Comparison of ENCODE assay signal across 15 cellular contexts in genomic region chr16:69745232-69745612, GRCh38. TPM values are rescaled to one million over a fixed set of nuclear protein-coding genes. Genes with fewer than 3 reads are reported as not detected.
DNase-seq lines count a peak whose midpoint lies in the region; ATAC-seq and TF ChIP-seq lines count a peak whose summit lies in the region.
"Had no signal": no experiment of that assay in that cellular context is flagged by ENCODE, and none has a peak within 500 bp of the region (broad histone marks: within the 10 kb centered on the region; RNA-seq: fewer than 3 reads in every experiment).

No MANE protein-coding gene starts in this region.

- H3K9me3 ChIP-seq in T-helper 17 cell (ENCODE audit: control insufficient read depth, low read length, poor library complexity, severe bottlenecking): no peaks in the 10 kb centered on the region
- no peaks in the 10 kb centered on the region for H3K9me3 ChIP-seq in spleen
- H3K9me3 ChIP-seq: BLaER1 treated with 17β-estradiol and CSF1 and Interleukin-3, amounts not matched to agents 10 nM and 100 nM; HAP-1 had no signal

- H3K27me3 ChIP-seq in spleen (replicated peaks in 1 of 7) (no peaks in the 10 kb centered on the region), dorsolateral prefrontal cortex (no peaks in the 10 kb centered on the region)
- H3K27me3 ChIP-seq: BLaER1 treated with 17β-estradiol and CSF1 and Interleukin-3, amounts not matched to agents 10 nM and 100 nM had no signal

- no peak for DNase-seq in activated naive CD4-positive, alpha-beta T cell treated with anti-CD3 and anti-CD28 coated beads, Interleukin-2, amount 10 ng/mL, durations not matched to agents 7 days and 5 days
- DNase-seq in activated naive CD4-positive, alpha-beta T cell treated with anti-CD3 and anti-CD28 coated beads for 36 hours: no peak
- DNase-seq in T-helper 17 cell (no peak), caudate nucleus (lab: John Stamatoyannopoulos, UW) (peak in 3 of 61 donors; percentile 12 to 15 (median 12)), spleen (peak; percentile 36), KG1 (lab: John Stamatoyannopoulos, UW) (no peak), dorsolateral prefrontal cortex (no peak), NCI-H774 (lab: John Stamatoyannopoulos, UW) (no peak)
- DNase-seq: AML-193; CD4-positive, CD25-positive, alpha-beta regulatory T cell; DMS 273 treated with DMSO at 0.1 percent for 48 hours had no signal

- H3K27ac ChIP-seq in caudate nucleus (ENCODE audit: low read depth, low read length) (peak overlapping the region; percentile 50), spleen (no peak overlapping the region), dorsolateral prefrontal cortex (no peak overlapping the region)
- H3K27ac ChIP-seq: 22Rv1; BLaER1 treated with 17β-estradiol and CSF1 and Interleukin-3, amounts not matched to agents 10 nM and 100 nM; HL-60 had no signal

- no peak for ATAC-seq in T-helper 17 cell

- peaks cover 67% of the 10 kb centered on the region for H3K36me3 Mint-ChIP-seq in activated naive CD4-positive, alpha-beta T cell treated with anti-CD3 and anti-CD28 coated beads, Interleukin-2, amount 10 ng/mL, durations not matched to agents 7 days and 5 days
- peaks cover 62% of the 10 kb centered on the region for H3K36me3 Mint-ChIP-seq in activated naive CD4-positive, alpha-beta T cell treated with anti-CD3 and anti-CD28 coated beads for 36 hours (ENCODE audit: low read depth)
- H3K36me3 Mint-ChIP-seq in T-helper 17 cell (ENCODE audit: low read depth): peaks cover 9% of the 10 kb centered on the region

- no peaks in the 10 kb centered on the region for H3K27me3 Mint-ChIP-seq in activated naive CD4-positive, alpha-beta T cell treated with anti-CD3 and anti-CD28 coated beads, Interleukin-2, amount 10 ng/mL, durations not matched to agents 7 days and 5 days
- H3K27me3 Mint-ChIP-seq in activated naive CD4-positive, alpha-beta T cell treated with anti-CD3 and anti-CD28 coated beads for 36 hours (ENCODE audit: low read depth): no peaks in the 10 kb centered on the region
- H3K27me3 Mint-ChIP-seq in T-helper 17 cell: no peaks in the 10 kb centered on the region
- H3K27me3 Mint-ChIP-seq: CD4-positive, CD25-positive, alpha-beta regulatory T cell had no signal

- peak overlapping the region; percentile 33 for H3K27ac Mint-ChIP-seq in activated naive CD4-positive, alpha-beta T cell treated with anti-CD3 and anti-CD28 coated beads, Interleukin-2, amount 10 ng/mL, durations not matched to agents 7 days and 5 days
- H3K27ac Mint-ChIP-seq in activated naive CD4-positive, alpha-beta T cell treated with anti-CD3 and anti-CD28 coated beads for 36 hours: no peak overlapping the region
- peak overlapping the region; percentile 65 for H3K27ac Mint-ChIP-seq in T-helper 17 cell

- H3K4me3 Mint-ChIP-seq in activated naive CD4-positive, alpha-beta T cell treated with anti-CD3 and anti-CD28 coated beads, Interleukin-2, amount 10 ng/mL, durations not matched to agents 7 days and 5 days: no peak overlapping the region
- no peak overlapping the region for H3K4me3 Mint-ChIP-seq in activated naive CD4-positive, alpha-beta T cell treated with anti-CD3 and anti-CD28 coated beads for 36 hours
- no peak overlapping the region for H3K4me3 Mint-ChIP-seq in T-helper 17 cell
- H3K4me3 Mint-ChIP-seq: CD4-positive, CD25-positive, alpha-beta regulatory T cell had no signal

- CTCF ChIA-PET in activated naive CD4-positive, alpha-beta T cell treated with anti-CD3 and anti-CD28 coated beads, Interleukin-2, amount 10 ng/mL, durations not matched to agents 7 days and 5 days (lab: Charles Lee): interaction anchor here (2.1 kb wide), 1 partner anchor 9 kb away, joined by 6 read pairs; the partner anchor contains the start of gene NOB1
- CTCF ChIA-PET in activated naive CD4-positive, alpha-beta T cell treated with anti-CD3 and anti-CD28 coated beads for 36 hours (lab: Charles Lee): interaction anchor here (2.3 kb wide), 1 partner anchor 9 kb away, joined by 9 read pairs; the partner anchor contains the start of gene NOB1

- 91 to 95% (median 93%) methylated on average over 11 of the region's 11 CpGs for WGBS in spleen, 5 donors

- H3K36me3 ChIP-seq in spleen: peaks cover 15 to 100% (median 98%) of the 10 kb centered on the region in 6 donors

- no peaks in the 10 kb centered on the region for H3K9me3 Mint-ChIP-seq in activated naive CD4-positive, alpha-beta T cell treated with anti-CD3 and anti-CD28 coated beads, Interleukin-2, amount 10 ng/mL, durations not matched to agents 7 days and 5 days
- no peaks in the 10 kb centered on the region for H3K9me3 Mint-ChIP-seq in activated naive CD4-positive, alpha-beta T cell treated with anti-CD3 and anti-CD28 coated beads for 36 hours

- intact Hi-C loops in activated naive CD4-positive, alpha-beta T cell treated with anti-CD3 and anti-CD28 coated beads for 36 hours (cut with micrococcal nuclease): no loop called here
- intact Hi-C loops in spleen (cut with DNase I; ENCODE audit: low total_unique reads): no loop called here
- intact Hi-C loops in dorsolateral prefrontal cortex (cut with DNase I): no loop called here

- no peak for TF ChIP-seq CTCF in spleen (IDR thresholded peaks at IDR 0.05 in 8 of 11, conservative IDR thresholded peaks at IDR 0.05 in 3 of 11)
- TF ChIP-seq CTCF in dorsolateral prefrontal cortex (IDR thresholded peaks at IDR 0.05 in 54 of 56, conservative IDR thresholded peaks at IDR 0.05 in 2 of 56; ENCODE audit: low read depth in 1 of 56, partially characterized antibody in 56 of 56): no peak

- peaks cover 2% of the 10 kb centered on the region for H3K4me1 Mint-ChIP-seq in activated naive CD4-positive, alpha-beta T cell treated with anti-CD3 and anti-CD28 coated beads, Interleukin-2, amount 10 ng/mL, durations not matched to agents 7 days and 5 days
- H3K4me1 Mint-ChIP-seq in activated naive CD4-positive, alpha-beta T cell treated with anti-CD3 and anti-CD28 coated beads for 36 hours (ENCODE audit: low read depth): peaks cover 9% of the 10 kb centered on the region
- peaks cover 4% of the 10 kb centered on the region for H3K4me1 Mint-ChIP-seq in T-helper 17 cell

- H3K4me1 ChIP-seq in spleen: peaks cover 0 to 13% (median 6%) of the 10 kb centered on the region in 6 donors

- H3K4me3 ChIP-seq in spleen (no peak overlapping the region), dorsolateral prefrontal cortex (no peak overlapping the region)
- H3K4me3 ChIP-seq: BLaER1 treated with 17β-estradiol and CSF1 and Interleukin-3, amounts not matched to agents 10 nM and 100 nM; HAP-1 had no signal

- no peak for TF ChIP-seq POLR2A in spleen (IDR thresholded peaks at IDR 0.05)

RNA-seq across cellular contexts. Expression of gene NOB1, which starts 9.5 kb away (rescaled TPM):
- 100 to 1,000 TPM; 110 to 114 TPM for total RNA-seq in activated naive CD4-positive, alpha-beta T cell treated with anti-CD3 and anti-CD28 coated beads for 36 hours
- 10 to 100 TPM; 32.1 to 36.8 TPM for total RNA-seq in T-helper 17 cell
- 10 to 100 TPM; 39.1 to 44.7 (median 39.7) TPM for total RNA-seq in spleen
- polyA plus RNA-seq in spleen: 10 to 100 TPM; 35.1 to 48.8 (median 46.1) TPM
- 10 to 100 TPM; 19.8 to 37.5 (median 27.3) TPM for total RNA-seq in dorsolateral prefrontal cortex

RNA-seq across cellular contexts. Expression of gene WWP2, which starts 16.9 kb away (rescaled TPM):
- 10 to 100 TPM; 27.7 to 32.3 TPM for total RNA-seq in activated naive CD4-positive, alpha-beta T cell treated with anti-CD3 and anti-CD28 coated beads for 36 hours
- total RNA-seq in T-helper 17 cell (10 to 100 TPM; 60.6 to 64.9 TPM), spleen (100 to 1,000 TPM in 1 of 7 donors, 10 to 100 TPM in 6; 57.4 to 109 (median 74.6) TPM), dorsolateral prefrontal cortex (10 to 100 TPM; 43.5 to 81.3 (median 58.5) TPM)
- polyA plus RNA-seq in spleen: 10 to 100 TPM; 13.7 to 33.9 (median 18.9) TPM

RNA-seq across cellular contexts. Expression of gene NQO1, which starts 18.9 kb away (rescaled TPM):
- 10 to 100 TPM; 11.6 to 11.9 TPM for total RNA-seq in activated naive CD4-positive, alpha-beta T cell treated with anti-CD3 and anti-CD28 coated beads for 36 hours
- total RNA-seq in T-helper 17 cell (1 to 10 TPM; 1.7 to 2.5 TPM), spleen (10 to 100 TPM in 6 of 7 donors, 1 to 10 TPM in 1; 9.2 to 70.6 (median 24.0) TPM), dorsolateral prefrontal cortex (100 to 1,000 TPM in 2 of 120 experiments, 10 to 100 TPM in 118; 10.2 to 114 (median 28.6) TPM)
- 10 to 100 TPM; 13.0 to 25.6 (median 13.4) TPM for polyA plus RNA-seq in spleen
